ENCODE assay signal across 23 cellular contexts in the genomic region with DNA sequence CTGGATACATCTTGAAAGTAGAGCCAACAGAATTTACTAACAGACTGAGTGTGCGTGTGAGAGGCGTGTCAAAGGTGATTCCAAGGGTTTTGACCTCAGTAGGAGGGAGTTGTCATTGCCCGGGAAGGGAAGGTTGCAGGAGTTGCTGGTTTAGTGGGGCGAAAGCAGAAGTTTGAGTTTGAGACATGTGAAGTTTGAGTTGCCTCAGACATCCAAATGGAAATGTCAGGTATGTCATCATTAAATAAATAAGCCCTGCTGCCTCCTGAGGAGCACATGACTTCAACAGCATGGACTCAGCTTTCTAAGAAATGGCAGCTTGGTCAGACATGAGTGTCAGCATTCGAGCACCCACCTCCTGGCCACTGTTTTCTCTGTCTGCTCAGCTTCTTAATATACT. TPM values are rescaled to one million over a fixed set of nuclear protein-coding genes. Genes with fewer than 3 reads are reported as not detected.
A peak's percentile ranks its signal among the peaks of the same experiment; 100 is the strongest.
DNase-seq lines count a peak whose midpoint lies in the region; ATAC-seq, FAIRE-seq and TF ChIP-seq lines count a peak whose summit lies in the region.
"Had no signal": no experiment of that assay in that cellular context is flagged by ENCODE, and none has a peak within 500 bp of the region (broad histone marks: within the 10 kb centered on the region; RNA-seq: fewer than 3 reads in every experiment).

No MANE protein-coding gene starts in this region.

- H2BK12ac ChIP-seq in trophoblast cell (ENCODE audit: low read length): peak overlapping the region; percentile 33

- H3K36me3 Mint-ChIP-seq in Calu3 (ENCODE audit: insufficient read depth, unreplicated experiment) (peaks cover 7% of the 10 kb centered on the region), astrocyte (ENCODE audit: low read depth, unreplicated experiment) (no peaks in the 10 kb centered on the region)
- no peaks in the 10 kb centered on the region for H3K36me3 Mint-ChIP-seq in activated naive CD4-positive, alpha-beta T cell treated with anti-CD3 and anti-CD28 coated beads, Interleukin-2, amount 50 U/mL, for 72 hours
- H3K36me3 Mint-ChIP-seq: CD4-positive, alpha-beta memory T cell had no signal

- H3K27me3 ChIP-seq in IMR-90 (ENCODE audit: control insufficient read depth, insufficient read depth, low read length) (no peaks in the 10 kb centered on the region), astrocyte (ENCODE audit: insufficient read depth, low read length) (no peaks in the 10 kb centered on the region), trophoblast cell (ENCODE audit: insufficient read depth, low read length) (no peaks in the 10 kb centered on the region)
- H3K27me3 ChIP-seq: thyroid gland had no signal

- H4K12ac ChIP-seq in trophoblast cell (ENCODE audit: low read depth, low read length): no peak overlapping the region

- dilution Hi-C loops in IMR-90 (cut with HindIII; ENCODE audit: low sequenced_read_pairs, unreplicated experiment): no loop called here

- H3K18ac ChIP-seq in IMR-90 (ENCODE audit: low read depth, low read length) (peak overlapping the region; percentile 68), trophoblast cell (ENCODE audit: low read length) (no peak overlapping the region)

- H2BK20ac ChIP-seq in IMR-90 (ENCODE audit: low read depth, low read length): peak overlapping the region; percentile 78

- H3K27me3 Mint-ChIP-seq in Calu3 (ENCODE audit: unreplicated experiment): no peaks in the 10 kb centered on the region
- peaks cover 16% of the 10 kb centered on the region for H3K27me3 Mint-ChIP-seq in astrocyte (ENCODE audit: low read depth, unreplicated experiment)

- intact Hi-C loops in Calu3 (cut with micrococcal nuclease; ENCODE audit: unreplicated experiment): no loop called here
- intact Hi-C loops in IMR-90 (cut with micrococcal nuclease): no loop called here

- H4K8ac ChIP-seq in IMR-90 (ENCODE audit: low read depth in 2 of 2, low read length in 2 of 2) (peak overlapping the region in 1 of 2 experiments; percentile 54; a peak in 1 of 4 replicates), trophoblast cell (ENCODE audit: low read depth, low read length) (no peak overlapping the region)

- no TSS peak for BruUV-seq in Calu3 (replicated peaks; lab: Mats Ljungman, UMichigan)
- no TSS peak for BruUV-seq in IMR-90 (replicated peaks; lab: Mats Ljungman, UMichigan)

- peak; percentile 22 for ATAC-seq in IMR-90 (ENCODE audit: low read depth)
- ATAC-seq in activated naive CD4-positive, alpha-beta T cell treated with anti-CD3 and anti-CD28 coated beads, Interleukin-2, amount 50 U/mL, for 72 hours: no peak
- ATAC-seq: activated T-helper 17 cell treated with anti-CD3 and anti-CD28 coated beads, Interleukin-2, amount 50 U/mL, for 72 hours had no signal

- DNase-seq in Calu3 (no peak), IMR-90 (peak; percentile 54), astrocyte (ENCODE audit: low read depth) (no peak), trophoblast cell (no peak), NCI-H774 (lab: John Stamatoyannopoulos, UW) (no peak), T-helper 2 cell (no peak)
- no peak for DNase-seq in activated naive CD4-positive, alpha-beta T cell treated with anti-CD3 and anti-CD28 coated beads, Interleukin-2, amount 50 U/mL, for 72 hours (ENCODE audit: low spot score in 2 of 2)
- DNase-seq: activated CD4-positive, alpha-beta T cell treated with anti-CD3 and anti-CD28 coated beads, Interleukin-2, amount 50 U/mL, for 4 hours; activated CD4-positive, CD25-positive, alpha-beta regulatory T cell; CD4-positive, alpha-beta memory T cell; cerebellar nuclear complex; GDM1; NCI-H1694 treated with DMSO at 0.1 percent for 48 hours; NCI-H2171 treated with DMSO at 0.1 percent for 48 hours; NCI-H524; nucleus accumbens; stimulated activated naive CD4-positive, alpha-beta T cell treated with Interleukin-2 at 50 U/mL for 16 hours; T-helper 9 cell; thyroid gland had no signal

- no peak overlapping the region for H3K4me3 ChIP-seq in IMR-90 (ENCODE audit: insufficient read depth, low read depth, low read length)
- H3K4me3 ChIP-seq in astrocyte (ENCODE audit: insufficient read depth, low read depth, low read length): no peak overlapping the region
- no peak overlapping the region for H3K4me3 ChIP-seq in trophoblast cell (ENCODE audit: low read depth, low read length)
- H3K4me3 ChIP-seq: thyroid gland had no signal

- no peak overlapping the region for H3K9ac ChIP-seq in IMR-90 (ENCODE audit: low read depth, low read length)
- no peak overlapping the region for H3K9ac ChIP-seq in astrocyte (ENCODE audit: low read length)
- no peak overlapping the region for H3K9ac ChIP-seq in trophoblast cell (ENCODE audit: low read length)
- H3K9ac ChIP-seq: SK-N-SH had no signal

- H2BK120ac ChIP-seq in IMR-90 (ENCODE audit: low read depth, low read length) (peak overlapping the region; percentile 38; the same call in 1 of the 2 replicates), trophoblast cell (ENCODE audit: insufficient read depth, low read length, poor library complexity) (no peak overlapping the region)

- H3K14ac ChIP-seq in IMR-90 (replicated peaks; ENCODE audit: low read depth, low read length): peak overlapping the region; percentile 66
- H3K14ac ChIP-seq in trophoblast cell (ENCODE audit: low read length): no peak overlapping the region

- H3K4me1 Mint-ChIP-seq in Calu3 (ENCODE audit: low read depth, unreplicated experiment): peaks cover 28% of the 10 kb centered on the region
- H3K4me1 Mint-ChIP-seq in astrocyte (ENCODE audit: low read depth, unreplicated experiment): peaks cover 16% of the 10 kb centered on the region
- H3K4me1 Mint-ChIP-seq: activated T-helper 17 cell treated with anti-CD3 and anti-CD28 coated beads, Interleukin-2, amount 50 U/mL, for 72 hours; CD4-positive, alpha-beta memory T cell had no signal

- H3K9me3 Mint-ChIP-seq in Calu3 (ENCODE audit: low read depth, unreplicated experiment): peaks cover 4% of the 10 kb centered on the region
- peaks cover 5% of the 10 kb centered on the region for H3K9me3 Mint-ChIP-seq in astrocyte (ENCODE audit: unreplicated experiment)
- peaks cover 0 to 7% of the 10 kb centered on the region in 2 donors for H3K9me3 Mint-ChIP-seq in activated naive CD4-positive, alpha-beta T cell treated with anti-CD3 and anti-CD28 coated beads, Interleukin-2, amount 50 U/mL, for 72 hours
- H3K9me3 Mint-ChIP-seq: CD4-positive, alpha-beta memory T cell had no signal

- in situ Hi-C loops in IMR-90 (cut with MboI; ENCODE audit: low sequenced_read_pairs): no loop called here

- FAIRE-seq in astrocyte (lab: Jason Lieb, UNC): no peak

- no peak overlapping the region for H3K56ac ChIP-seq in IMR-90 (ENCODE audit: extremely low read depth, insufficient read depth, low read length)

- H2BK15ac ChIP-seq in IMR-90 (ENCODE audit: low read depth, low read length): peak overlapping the region; percentile 75; the same call in 2 of the 3 replicates

- H3K9me3 ChIP-seq in IMR-90 (ENCODE audit: control insufficient read depth, insufficient read depth, low read length) (no peaks in the 10 kb centered on the region), astrocyte (ENCODE audit: insufficient read depth, low read depth, low read length) (no peaks in the 10 kb centered on the region), trophoblast cell (ENCODE audit: insufficient read depth, low read depth, low read length) (no peaks in the 10 kb centered on the region)
- H3K9me3 ChIP-seq: SK-N-SH, thyroid gland had no signal

- peaks cover 12% of the 10 kb centered on the region; the same call in 1 of the 2 replicates for H3K9me1 ChIP-seq in IMR-90 (ENCODE audit: insufficient read depth, low read length)

- peak overlapping the region; percentile 68 for H3K4ac ChIP-seq in IMR-90 (ENCODE audit: low read depth, low read length)
- no peak overlapping the region for H3K4ac ChIP-seq in trophoblast cell (ENCODE audit: low read depth, low read length)

- H3K4me1 ChIP-seq in IMR-90 (ENCODE audit: control insufficient read depth, insufficient read depth, low read length) (peaks cover 20% of the 10 kb centered on the region), astrocyte (ENCODE audit: insufficient read depth, low read length) (peaks cover 12% of the 10 kb centered on the region), trophoblast cell (ENCODE audit: control insufficient read depth in 1 of 2, insufficient read depth in 2 of 2, low read length in 2 of 2) (peaks cover 13 to 29% of the 10 kb centered on the region in 2 experiments)

- H4K20me1 ChIP-seq in IMR-90 (ENCODE audit: insufficient read depth, low read length): no peaks in the 10 kb centered on the region
- H4K20me1 ChIP-seq in astrocyte (ENCODE audit: insufficient read depth, low read length): no peaks in the 10 kb centered on the region

- peak overlapping the region; percentile 40; the same call in 1 of the 2 replicates for H4K91ac ChIP-seq in IMR-90 (ENCODE audit: insufficient read depth, low read depth, low read length)
- H4K91ac ChIP-seq in trophoblast cell (ENCODE audit: low read depth, low read length): peak overlapping the region; percentile 21

- no peak for TF ChIP-seq RAD21 in IMR-90 (IDR thresholded peaks at IDR 0.05; ENCODE audit: low read length)

- TF ChIP-seq CTCF in Calu3 (IDR thresholded peaks at IDR 0.05; ENCODE audit: unreplicated experiment) (no peak), IMR-90 (conservative IDR thresholded peaks at IDR 0.05; ENCODE audit: low read depth, low read length) (no peak), astrocyte (IDR thresholded peaks at IDR 0.05; ENCODE audit: insufficient read depth, low read depth, low read length) (no peak)

- WGBS in IMR-90 (ENCODE audit: extremely low coverage in 2 of 2, insufficient read length in 1 of 2), 2 experiments: 71% methylated on average over 5 of the region's 5 CpGs; no CpG with 5 or more reads in 1 of the 2 experiments
- WGBS in trophoblast cell (ENCODE audit: extremely low coverage, insufficient coverage, insufficient read length): no CpG with 5 or more reads among the region's 5 CpGs

- no peak overlapping the region for H2BK5ac ChIP-seq in IMR-90 (ENCODE audit: low read depth, low read length, poor library complexity, severe bottlenecking)
- peak overlapping the region; percentile 18 for H2BK5ac ChIP-seq in trophoblast cell (ENCODE audit: low read depth, low read length, poor library complexity)

- H3K27ac ChIP-seq in IMR-90 (ENCODE audit: insufficient read depth, low read length) (no peak overlapping the region), astrocyte (ENCODE audit: low read depth, low read length) (no peak overlapping the region), trophoblast cell (ENCODE audit: low read depth, low read length) (no peak overlapping the region)
- H3K27ac ChIP-seq: epithelial cell of prostate, RWPE1, thyroid gland had no signal

- H2AFZ ChIP-seq in IMR-90 (replicated peaks; ENCODE audit: low read length, poor library complexity) (no peak overlapping the region), astrocyte (ENCODE audit: low read depth, low read length) (peak overlapping the region; percentile 3), trophoblast cell (ENCODE audit: insufficient read depth, low read length, poor library complexity) (no peak overlapping the region)

- POLR2A ChIA-PET in IMR-90 (lab: Charles Lee; ENCODE audit: unreplicated experiment): no interaction called here

- CTCF ChIA-PET in Calu3 (lab: Charles Lee) (interaction anchor here (0.7 kb wide), 1 partner anchor 64 kb away, joined by 3 read pairs; no protein-coding TSS in a partner anchor), IMR-90 (lab: Yijun Ruan, JAX) (no interaction called here)

- H3K79me2 ChIP-seq in astrocyte (ENCODE audit: insufficient read depth, low read length) (no peaks in the 10 kb centered on the region), trophoblast cell (ENCODE audit: control insufficient read depth, insufficient read depth, low read length, poor library complexity) (no peaks in the 10 kb centered on the region)

- H3K79me1 ChIP-seq in IMR-90 (ENCODE audit: low read depth in 1 of 2, low read length in 2 of 2) (no peaks in the 10 kb centered on the region), trophoblast cell (ENCODE audit: low read length) (peaks cover 32% of the 10 kb centered on the region)

- no peak overlapping the region for H3K4me3 Mint-ChIP-seq in Calu3 (ENCODE audit: low read depth, unreplicated experiment)
- H3K4me3 Mint-ChIP-seq in astrocyte (ENCODE audit: unreplicated experiment): no peak overlapping the region
- H3K4me3 Mint-ChIP-seq: activated T-helper 17 cell treated with anti-CD3 and anti-CD28 coated beads, Interleukin-2, amount 50 U/mL, for 72 hours; CD4-positive, alpha-beta memory T cell had no signal

- H2AK5ac ChIP-seq in IMR-90 (ENCODE audit: low read depth, low read length): peak overlapping the region; percentile 60; the same call in 1 of the 2 replicates
- H2AK5ac ChIP-seq in trophoblast cell (ENCODE audit: low read length): no peak overlapping the region

- H3K4me2 ChIP-seq in IMR-90 (ENCODE audit: low read depth, low read length) (no peak overlapping the region), astrocyte (ENCODE audit: low read length) (no peak overlapping the region), trophoblast cell (ENCODE audit: low read length) (no peak overlapping the region)
- H3K4me2 ChIP-seq: SK-N-SH had no signal

- 0 out of 2 replicates have a peak overlapping the region, but pooled peaks have one; percentile 5 for H4K5ac ChIP-seq in IMR-90 (ENCODE audit: low read depth, low read length)

- no peak overlapping the region for H2AK9ac ChIP-seq in IMR-90 (replicated peaks; ENCODE audit: low read depth, low read length, poor library complexity)

- H3K36me3 ChIP-seq in IMR-90 (ENCODE audit: control insufficient read depth, insufficient read depth, low read length) (no peaks in the 10 kb centered on the region), astrocyte (ENCODE audit: insufficient read depth, low read length) (no peaks in the 10 kb centered on the region), trophoblast cell (ENCODE audit: control insufficient read depth in 1 of 2, insufficient read depth in 2 of 2, low read length in 2 of 2) (no peaks in the 10 kb centered on the region)
- H3K36me3 ChIP-seq: thyroid gland had no signal

- TF ChIP-seq POLR2A in IMR-90 (IDR thresholded peaks at IDR 0.05; ENCODE audit: low read depth, low read length): no peak

- peak overlapping the region; percentile 4 for H3K27ac Mint-ChIP-seq in Calu3 (ENCODE audit: unreplicated experiment)
- no peak overlapping the region for H3K27ac Mint-ChIP-seq in astrocyte (ENCODE audit: unreplicated experiment)
- H3K27ac Mint-ChIP-seq in activated naive CD4-positive, alpha-beta T cell treated with anti-CD3 and anti-CD28 coated beads, Interleukin-2, amount 50 U/mL, for 72 hours: peak overlapping the region in 1 of 2 donors; percentile 13
- H3K27ac Mint-ChIP-seq: activated T-helper 17 cell treated with anti-CD3 and anti-CD28 coated beads, Interleukin-2, amount 50 U/mL, for 72 hours; CD4-positive, alpha-beta memory T cell had no signal

- no peak overlapping the region; the same call in 1 of the 2 replicates for H3K23ac ChIP-seq in IMR-90 (ENCODE audit: low read depth, low read length)
- no peak overlapping the region for H3K23ac ChIP-seq in trophoblast cell (ENCODE audit: low read length)

RNA-seq across cellular contexts. Expression of gene TGM2, which starts 26.6 kb away (rescaled TPM):
- 261 and 311 TPM in 2 replicates for total RNA-seq in Calu3 (2022)
- total RNA-seq in IMR-90 (2012; rRNA removed): 237 and 268 TPM in 2 replicates
- polyA plus RNA-seq in IMR-90 (2012; rRNA removed): 239 and 292 TPM in 2 replicates
- polyA plus RNA-seq in IMR-90 (2012; cell fraction: cytosol; rRNA removed): 370 and 502 TPM in 2 replicates
- 218 and 328 TPM in 2 replicates for polyA plus RNA-seq in IMR-90 (2012; cell fraction: nucleus; rRNA removed; ENCODE audit: low replicate concordance)
- 48.2 and 98.9 TPM in 2 replicates for total RNA-seq in astrocyte
- polyA plus RNA-seq in trophoblast cell (2013): 330 and 332 TPM in 2 replicates
- total RNA-seq in activated naive CD4-positive, alpha-beta T cell treated with anti-CD3 and anti-CD28 coated beads, Interleukin-2, amount 50 U/mL, for 72 hours: under 1 TPM in 1 of 2 donors, not detected in 1; 0.10 TPM

Comparison
In these comparisons a context has a peak if more than half of its experiments do, and no peak if none do; other contexts are left out.
1. RNA of gene TGM2, which starts 26.6 kb away (total RNA-seq): 261 to 311 TPM in Calu3, 237 to 268 TPM in IMR-90 and 48.2 to 98.9 TPM in astrocyte; 0.10 TPM in activated naive CD4-positive, alpha-beta T cell treated with anti-CD3 and anti-CD28 coated beads, Interleukin-2, amount 50 U/mL, for 72 hours; every median in the first group is over 10 times any median in the second.